In the genomic region with DNA sequence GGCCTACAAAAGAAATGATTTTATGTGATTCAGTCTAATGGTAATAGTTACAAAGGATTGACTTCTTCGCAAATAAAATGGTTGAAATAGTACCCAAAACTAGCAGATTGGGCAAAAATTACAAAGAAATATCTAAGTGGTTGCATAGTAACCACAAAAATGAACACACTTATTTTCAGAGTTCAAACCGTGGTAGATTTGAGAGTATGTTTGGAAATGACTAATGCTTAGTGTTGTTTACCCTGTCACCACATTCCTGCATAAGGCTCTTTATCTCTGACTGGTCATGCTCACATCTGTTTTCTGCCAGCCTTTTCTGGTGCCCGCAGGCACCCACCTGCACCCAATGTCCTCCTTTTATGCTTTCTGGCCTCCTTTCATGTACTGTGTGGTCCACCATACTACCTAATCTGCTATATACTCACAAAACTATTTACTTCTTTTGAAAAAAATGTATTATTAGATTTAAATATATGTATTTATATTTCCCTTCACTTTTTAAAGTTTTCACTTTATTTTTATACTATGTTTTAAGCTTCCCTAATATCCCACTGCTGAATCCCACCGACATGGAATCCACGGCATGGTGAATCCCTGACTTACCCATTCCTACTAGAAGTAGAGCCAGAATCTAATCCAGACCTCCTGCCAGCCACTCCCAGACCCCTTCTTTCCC, we compare ENCODE assay signal across 8 cellular contexts. TPM values are rescaled to one million over a fixed set of nuclear protein-coding genes. Genes with fewer than 3 reads are reported as not detected.
DNase-seq lines count a peak whose midpoint lies in the region; ATAC-seq and TF ChIP-seq lines count a peak whose summit lies in the region.

No MANE protein-coding gene starts in this region.

- peak overlapping the region; percentile 18; the same call in 1 of the 2 replicates for H3K9ac ChIP-seq in OCI-LY3 (ENCODE audit: low read length)
- peak overlapping the region; percentile 28 for H3K9ac ChIP-seq in skeletal muscle satellite cell (ENCODE audit: low read depth, low read length)

- ATAC-seq in HG02870 (IDR thresholded peaks at IDR 0.05; ENCODE audit: unreplicated experiment) = peak; percentile 95

- no peak for TF ChIP-seq CTCF in OCI-LY3 (IDR thresholded peaks at IDR 0.05; ENCODE audit: low read depth, low read length)
- TF ChIP-seq CTCF in cardiac fibroblast (IDR thresholded peaks at IDR 0.05; ENCODE audit: low read depth, low read length) = no peak

- H3K4me3 Mint-ChIP-seq in activated T-cell treated with anti-CD3 and anti-CD28 coated beads, Interleukin-2, amount 50 U/mL, for 24 hours = peak overlapping the region; percentile 55

- peaks cover 57% of the 10 kb centered on the region for H3K4me1 ChIP-seq in OCI-LY3 (ENCODE audit: low read length)
- H3K4me1 ChIP-seq in skeletal muscle satellite cell (ENCODE audit: control insufficient read depth, insufficient read depth, low read length) = peaks cover 50% of the 10 kb centered on the region

- H3K9me3 ChIP-seq in OCI-LY3 (ENCODE audit: insufficient read depth, low read length) (no peaks in the 10 kb centered on the region), skeletal muscle satellite cell (replicated peaks; ENCODE audit: low read length) (no peaks in the 10 kb centered on the region)

- H3K36me3 Mint-ChIP-seq in activated T-cell treated with anti-CD3 and anti-CD28 coated beads, Interleukin-2, amount 50 U/mL, for 24 hours (ENCODE audit: low read depth) = peaks cover 84% of the 10 kb centered on the region

- H3K4me1 Mint-ChIP-seq in activated T-cell treated with anti-CD3 and anti-CD28 coated beads, Interleukin-2, amount 50 U/mL, for 24 hours (ENCODE audit: low read depth) = peaks cover 90% of the 10 kb centered on the region

- H3K27ac ChIP-seq in OCI-LY3 (ENCODE audit: low read length) = peak overlapping the region; percentile 77

- H3K4me2 ChIP-seq in OCI-LY3 (ENCODE audit: low read length) (peak overlapping the region; percentile 54), skeletal muscle satellite cell (ENCODE audit: low read length) (peak overlapping the region; percentile 17)

- H3K4me3 ChIP-seq in OCI-LY3 (ENCODE audit: low read length) (peak overlapping the region; percentile 23; the same call in 1 of the 2 replicates), cardiac fibroblast (replicated peaks in 1 of 2; ENCODE audit: low read depth in 2 of 2, low read length in 2 of 2) (no peak overlapping the region), skeletal muscle satellite cell (ENCODE audit: low read length) (no peak overlapping the region)

- peak; percentile 48 for DNase-seq in activated T-cell treated with anti-CD3 and anti-CD28 coated beads, Interleukin-2, amount 50 U/mL, for 24 hours
- DNase-seq in activated T-cell treated with anti-CD3 and anti-CD28 coated beads for 4 hours (no peak), cardiac fibroblast (ENCODE audit: low read depth in 2 of 2) (peak; percentile 85 to 93), retina (no peak), NCI-H187 (lab: John Stamatoyannopoulos, UW) (no peak)

- no peaks in the 10 kb centered on the region for H3K9me3 Mint-ChIP-seq in activated T-cell treated with anti-CD3 and anti-CD28 coated beads, Interleukin-2, amount 50 U/mL, for 24 hours

- peaks cover 38% of the 10 kb centered on the region for H3K79me2 ChIP-seq in OCI-LY3 (ENCODE audit: low read length)

- no peaks in the 10 kb centered on the region for H3K27me3 Mint-ChIP-seq in activated T-cell treated with anti-CD3 and anti-CD28 coated beads, Interleukin-2, amount 50 U/mL, for 24 hours

- H3K36me3 ChIP-seq in OCI-LY3 (replicated peaks; ENCODE audit: low read depth, low read length) (peaks cover 43% of the 10 kb centered on the region), skeletal muscle satellite cell (ENCODE audit: insufficient read depth, low read length) (no peaks in the 10 kb centered on the region)

- no peaks in the 10 kb centered on the region for H4K20me1 ChIP-seq in OCI-LY3 (ENCODE audit: insufficient read depth, low read length)

- H2AFZ ChIP-seq in OCI-LY3 (ENCODE audit: low read depth, low read length) = no peak overlapping the region

- H3K27me3 ChIP-seq in OCI-LY3 (ENCODE audit: low read depth, low read length) = no peaks in the 10 kb centered on the region
- H3K27me3 ChIP-seq in skeletal muscle satellite cell (ENCODE audit: control insufficient read depth, insufficient read depth, low read length) = no peaks in the 10 kb centered on the region

- H3K27ac Mint-ChIP-seq in activated T-cell treated with anti-CD3 and anti-CD28 coated beads, Interleukin-2, amount 50 U/mL, for 24 hours = peak overlapping the region; percentile 94

RNA-seq across cellular contexts. Expression of a gene that starts 30.3 kb away (rescaled TPM):
- total RNA-seq in skeletal muscle satellite cell (2012; rRNA removed) = under 0.01 TPM in 2 replicates

Comparison
In these comparisons a context has a peak if more than half of its experiments do, and no peak if none do; other contexts are left out.
1. DNase-seq: peak in activated T-cell treated with anti-CD3 and anti-CD28 coated beads, Interleukin-2, amount 50 U/mL, for 24 hours (single experiment) and cardiac fibroblast (2 of 2); none in activated T-cell treated with anti-CD3 and anti-CD28 coated beads for 4 hours (single experiment), retina (single experiment) and NCI-H187 (0 of 2).